8 cellular contexts compared by ENCODE assay signal in the genomic region with DNA sequence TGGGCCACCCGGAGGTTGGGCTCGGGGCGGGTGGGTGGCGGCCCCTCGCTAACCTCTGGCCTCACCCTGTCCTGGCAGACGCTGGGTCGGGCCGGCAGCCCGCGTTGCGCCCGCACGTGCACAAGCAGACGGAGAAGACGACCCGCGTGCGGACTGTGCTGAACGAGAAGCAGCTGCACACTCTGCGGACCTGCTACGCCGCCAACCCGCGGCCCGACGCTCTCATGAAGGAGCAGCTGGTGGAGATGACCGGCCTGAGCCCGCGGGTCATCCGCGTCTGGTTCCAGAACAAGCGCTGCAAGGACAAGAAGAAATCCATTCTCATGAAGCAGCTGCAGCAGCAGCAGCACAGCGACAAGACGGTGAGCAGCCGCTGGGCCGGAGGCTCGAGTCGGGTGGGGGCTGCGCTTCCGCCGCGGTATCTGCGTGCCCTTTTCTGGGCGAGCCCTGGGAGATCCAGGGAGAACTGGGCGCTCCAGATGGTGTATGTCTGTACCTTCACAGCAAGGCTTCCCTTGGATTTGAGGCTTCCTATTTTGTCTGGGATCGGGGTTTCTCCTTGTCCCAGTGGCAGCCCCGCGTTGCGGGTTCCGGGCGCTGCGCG. TPM values are rescaled to one million over a fixed set of nuclear protein-coding genes. Genes with fewer than 3 reads are reported as not detected.
DNase-seq lines count a peak whose midpoint lies in the region; ATAC-seq and TF ChIP-seq lines count a peak whose summit lies in the region.

No MANE protein-coding gene starts in this region.

- H3K4me1 ChIP-seq in HEK293 (ENCODE audit: control insufficient read depth, insufficient read depth, low read length): peaks cover 23% of the 10 kb centered on the region
- peaks cover 61% of the 10 kb centered on the region for H3K4me1 ChIP-seq in stomach smooth muscle (ENCODE audit: control insufficient read depth, insufficient read depth, low read length)
- H3K4me1 ChIP-seq in gastroesophageal sphincter: peaks cover 0 to 78% (median 6%) of the 10 kb centered on the region in 3 donors

- CTCF ChIA-PET in HEK293 (lab: Yijun Ruan, JAX): no interaction called here

- TF ChIP-seq CTCF in HEK293 (tag by site-specific recombination; IDR thresholded peaks at IDR 0.05): no peak
- TF ChIP-seq CTCF in gastroesophageal sphincter (IDR thresholded peaks at IDR 0.05): no peak

- ATAC-seq in GM21619 (IDR thresholded peaks at IDR 0.05; ENCODE audit: unreplicated experiment) (no peak), gastroesophageal sphincter (no peak)

- no peak for TF ChIP-seq EP300 in gastroesophageal sphincter (IDR thresholded peaks at IDR 0.05)

- H3K27ac Mint-ChIP-seq in activated naive CD4-positive, alpha-beta T cell treated with anti-CD3 and anti-CD28 coated beads, Interleukin-2, amount 50 U/mL, for 24 hours: peak overlapping the region; percentile 73

- no peaks in the 10 kb centered on the region for H3K9me3 Mint-ChIP-seq in activated naive CD4-positive, alpha-beta T cell treated with anti-CD3 and anti-CD28 coated beads, Interleukin-2, amount 50 U/mL, for 24 hours

- H3K4me3 ChIP-seq in HEK293 (ENCODE audit: low read depth, low read length) (no peak overlapping the region), iPS-18c (ENCODE audit: insufficient read depth, low read depth, low read length) (peak overlapping the region; percentile 32), stomach smooth muscle (ENCODE audit: low read length in 2 of 2) (peak overlapping the region; percentile 86 to 93), gastroesophageal sphincter (peak overlapping the region in 1 of 2 donors; percentile 58)

- H3K27ac ChIP-seq in HEK293 (ENCODE audit: extremely low read depth, low read depth, low read length) (no peak overlapping the region), stomach smooth muscle (ENCODE audit: low read length) (peak overlapping the region; percentile 93), gastroesophageal sphincter (peak overlapping the region in 2 of 4 donors; percentile 54 to 83)

- no peaks in the 10 kb centered on the region for H3K9me3 ChIP-seq in HEK293 (ENCODE audit: control insufficient read depth, insufficient read depth, low read depth, low read length)
- peaks cover 4% of the 10 kb centered on the region for H3K9me3 ChIP-seq in iPS-18c (ENCODE audit: control insufficient read depth, insufficient read depth, low read length)
- H3K9me3 ChIP-seq in stomach smooth muscle (ENCODE audit: control insufficient read depth in 2 of 2, low read length in 2 of 2): no peaks in the 10 kb centered on the region
- H3K9me3 ChIP-seq in gastroesophageal sphincter: no peaks in the 10 kb centered on the region

- H3K27me3 Mint-ChIP-seq in activated naive CD4-positive, alpha-beta T cell treated with anti-CD3 and anti-CD28 coated beads, Interleukin-2, amount 50 U/mL, for 24 hours: peaks cover 62% of the 10 kb centered on the region

- peaks cover 6% of the 10 kb centered on the region for H3K36me3 Mint-ChIP-seq in activated naive CD4-positive, alpha-beta T cell treated with anti-CD3 and anti-CD28 coated beads, Interleukin-2, amount 50 U/mL, for 24 hours

- POLR2A ChIA-PET in HEK293 (lab: Yijun Ruan, JAX): interaction anchor here (0.6 to 1.1 kb wide), 2 partner anchors 29 to 1143 kb away, joined by 3 to 4 read pairs; partner anchors contain the start of gene ETFA

- H3K9ac ChIP-seq in stomach smooth muscle (ENCODE audit: low read length in 2 of 2): peak overlapping the region; percentile 29 to 68

- no peak for TF ChIP-seq POLR2A in gastroesophageal sphincter (IDR thresholded peaks at IDR 0.05)

- H3K36me3 ChIP-seq in HEK293 (ENCODE audit: control insufficient read depth in 2 of 2, insufficient read depth in 1 of 2, low read length in 2 of 2) (peaks cover 0 to 41% of the 10 kb centered on the region in 2 experiments; a peak in 1 of 3 replicates), stomach smooth muscle (ENCODE audit: control insufficient read depth in 2 of 2, insufficient read depth in 2 of 2, low read length in 2 of 2) (no peaks in the 10 kb centered on the region), gastroesophageal sphincter (peaks cover 0 to 27% of the 10 kb centered on the region in 2 donors)

- H3K27me3 ChIP-seq in stomach smooth muscle (ENCODE audit: control insufficient read depth in 1 of 2, insufficient read depth in 2 of 2, low read length in 2 of 2) (peaks cover 0 to 7% of the 10 kb centered on the region in 2 donors), gastroesophageal sphincter (peaks cover 94% of the 10 kb centered on the region)

- peak overlapping the region; percentile 91 for H3K4me3 Mint-ChIP-seq in activated naive CD4-positive, alpha-beta T cell treated with anti-CD3 and anti-CD28 coated beads, Interleukin-2, amount 50 U/mL, for 24 hours

- DNase-seq in AG08396 (ENCODE audit: low spot score) (peak; percentile 60), superior temporal gyrus (ENCODE audit: extremely low spot score) (no peak)

- H3K4me1 Mint-ChIP-seq in activated naive CD4-positive, alpha-beta T cell treated with anti-CD3 and anti-CD28 coated beads, Interleukin-2, amount 50 U/mL, for 24 hours: peaks cover 64% of the 10 kb centered on the region

- 0 to 49% methylated on average over 2 to 3 of the region's 53 CpGs for WGBS in gastroesophageal sphincter (ENCODE audit: low coverage in 1 of 2), 2 donors

TF ChIP-seq in HEK293, 187 proteins besides CTCF, POLR2A, EP300 and RAD21:
- TF ChIP-seq ZBTB8A (tag by site-specific recombination; IDR thresholded peaks at IDR 0.05) (peak; percentile 28; the same call in 1 of the 2 replicates), ZIC2 (tag by site-specific recombination; IDR thresholded peaks at IDR 0.05) (no peak)

RNA-seq across cellular contexts. Expression of gene ISL2, which starts 3.7 kb away (rescaled TPM):
- 1 to 10 TPM; 2.6 to 6.3 (median 3.8) TPM for total RNA-seq in gastroesophageal sphincter

RNA-seq across cellular contexts. Expression of gene ETFA, which starts 29.0 kb away (rescaled TPM):
- 100 to 1,000 TPM; 113 to 168 (median 137) TPM for total RNA-seq in gastroesophageal sphincter
